ENCODE assay signal across 10 cellular contexts in genomic region chr6:163585932-163586437, GRCh38.
DNase-seq lines count a peak whose midpoint lies in the region; ATAC-seq, FAIRE-seq and TF ChIP-seq lines count a peak whose summit lies in the region.
"Had no signal": no experiment of that assay in that cellular context is flagged by ENCODE, and none has a peak within 500 bp of the region (broad histone marks: within the 10 kb centered on the region; RNA-seq: fewer than 3 reads in every experiment).

No MANE protein-coding gene starts in this region.

- no peaks in the 10 kb centered on the region for H3K4me1 Mint-ChIP-seq in T-cell
- peaks cover 5% of the 10 kb centered on the region for H3K4me1 Mint-ChIP-seq in activated T-cell treated with anti-CD3 and anti-CD28 coated beads, Interleukin-2, amount 50 U/mL, for 24 hours (ENCODE audit: low read depth)

- no peaks in the 10 kb centered on the region for H3K27me3 ChIP-seq in MG63
- no peaks in the 10 kb centered on the region for H3K27me3 ChIP-seq in brain microvascular endothelial cell (replicated peaks)
- no peaks in the 10 kb centered on the region for H3K27me3 ChIP-seq in HepG2 (ENCODE audit: control insufficient read depth in 1 of 2, insufficient read depth in 2 of 2, low read length in 2 of 2)

- H4K20me1 ChIP-seq in HepG2 (ENCODE audit: insufficient read depth, low read length): no peaks in the 10 kb centered on the region

- H3K36me3 ChIP-seq in MG63 (peaks cover 6% of the 10 kb centered on the region), brain microvascular endothelial cell (replicated peaks) (no peaks in the 10 kb centered on the region), HepG2 (replicated peaks in 1 of 2; ENCODE audit: control insufficient read depth in 1 of 2, insufficient read depth in 2 of 2, low read length in 2 of 2) (no peaks in the 10 kb centered on the region)

- peaks cover 7 to 15% of the 10 kb centered on the region in 2 donors for H3K27me3 Mint-ChIP-seq in T-cell
- H3K27me3 Mint-ChIP-seq in activated T-cell treated with anti-CD3 and anti-CD28 coated beads, Interleukin-2, amount 50 U/mL, for 24 hours: peaks cover 20% of the 10 kb centered on the region

- H3K27ac Mint-ChIP-seq in T-cell: no peak overlapping the region
- no peak overlapping the region for H3K27ac Mint-ChIP-seq in activated T-cell treated with anti-CD3 and anti-CD28 coated beads, Interleukin-2, amount 50 U/mL, for 24 hours
- H3K27ac Mint-ChIP-seq: CD4-positive, alpha-beta T cell had no signal

- CTCF ChIA-PET in HepG2 (lab: Yijun Ruan, JAX; ENCODE audit: low intra/inter-chr PET ratio, low total read pairs) (no interaction called here), T-cell (lab: Charles Lee) (no interaction called here)

- peak overlapping the region; percentile 67 for H3K27ac ChIP-seq in brain microvascular endothelial cell
- H3K27ac ChIP-seq in HepG2 (ENCODE audit: extremely low read length, insufficient read depth, low read length): no peak overlapping the region

- WGBS in HepG2 (ENCODE audit: low lambda C conversion rate): 47% methylated on average over 8 of the region's 8 CpGs

- intact Hi-C loops in HepG2 (cut with micrococcal nuclease; ENCODE audit: unreplicated experiment): no loop called here

- TF ChIP-seq POLR2A in HepG2 (IDR thresholded peaks at IDR 0.05; ENCODE audit: insufficient read depth in 1 of 2, low read depth in 2 of 2, low read length in 2 of 2): no peak

- in situ Hi-C loops in ACHN (cut with HindIII; ENCODE audit: low pct_ligation_motif_present, low pct_unique_long_range_greater_than_20kb, low sequenced_read_pairs) (no loop called here), brain microvascular endothelial cell (cut with HindIII; ENCODE audit: low pct_ligation_motif_present, low sequenced_read_pairs) (no loop called here), HepG2 (cut with HindIII; ENCODE audit: extremely low pct_ligation_motif_present, low pct_unique_long_range_greater_than_20kb) (no loop called here)

- H3K4me3 ChIP-seq in MG63: no peak overlapping the region
- H3K4me3 ChIP-seq in brain microvascular endothelial cell (ENCODE audit: low read depth, low read length): no peak overlapping the region
- no peak overlapping the region for H3K4me3 ChIP-seq in HepG2 (replicated peaks in 1 of 3; ENCODE audit: insufficient read depth in 1 of 3, low read depth in 2 of 3, low read length in 3 of 3)

- H3K4me3 Mint-ChIP-seq in T-cell: no peak overlapping the region
- H3K4me3 Mint-ChIP-seq in activated T-cell treated with anti-CD3 and anti-CD28 coated beads, Interleukin-2, amount 50 U/mL, for 24 hours: no peak overlapping the region
- H3K4me3 Mint-ChIP-seq: CD4-positive, alpha-beta T cell had no signal

- no peak for TF ChIP-seq CTCF in brain microvascular endothelial cell (IDR thresholded peaks at IDR 0.05; ENCODE audit: low read depth, low read length, missing control alignments)
- TF ChIP-seq CTCF in HepG2 (CRISPR knock-in tag; IDR thresholded peaks at IDR 0.05): no peak

- POLR2A ChIA-PET in HepG2 (lab: Yijun Ruan, JAX): no interaction called here
- POLR2A ChIA-PET in T-cell (lab: Charles Lee): interaction anchor here in 1 of 2 donors (0.6 kb wide), 1 partner anchor 1413 kb away, joined by 3 read pairs; no protein-coding TSS in a partner anchor

- no peak for TF ChIP-seq EP300 in HepG2 (IDR thresholded peaks at IDR 0.05; ENCODE audit: low read depth in 2 of 2, low read length in 2 of 2)
- no peak for TF ChIP-seq EP300 in HepG2 (CRISPR knock-in tag; IDR thresholded peaks at IDR 0.05; ENCODE audit: borderline replicate concordance)

- no TSS peak for BruUV-seq in HepG2 (replicated peaks; lab: Mats Ljungman, UMichigan)

- H3K9me3 Mint-ChIP-seq in T-cell: peaks cover 1 to 8% (median 2%) of the 10 kb centered on the region in 3 donors
- H3K9me3 Mint-ChIP-seq in activated T-cell treated with anti-CD3 and anti-CD28 coated beads, Interleukin-2, amount 50 U/mL, for 24 hours: peaks cover 11% of the 10 kb centered on the region

- H3K4me2 ChIP-seq in HepG2 (ENCODE audit: low read depth, low read length): no peak overlapping the region

- no peaks in the 10 kb centered on the region for H3K36me3 Mint-ChIP-seq in T-cell
- no peaks in the 10 kb centered on the region for H3K36me3 Mint-ChIP-seq in activated T-cell treated with anti-CD3 and anti-CD28 coated beads, Interleukin-2, amount 50 U/mL, for 24 hours (ENCODE audit: low read depth)

- ATAC-seq in HepG2: peak; percentile 24; the same call in 2 of the 3 replicates
- no peak for ATAC-seq in T-cell (replicated peaks in 1 of 4)
- ATAC-seq in GM19397 (IDR thresholded peaks at IDR 0.05; ENCODE audit: unreplicated experiment): no peak

- no peaks in the 10 kb centered on the region for H3K79me2 ChIP-seq in HepG2 (ENCODE audit: insufficient read depth, low read length)

- H3K9me3 ChIP-seq in MG63 (peaks cover 12% of the 10 kb centered on the region), HepG2 (ENCODE audit: low read length) (no peaks in the 10 kb centered on the region)

- peaks cover 6% of the 10 kb centered on the region for H3K4me1 ChIP-seq in HepG2 (ENCODE audit: insufficient read depth, low read length)

- no peak overlapping the region for H3K9ac ChIP-seq in HepG2 (ENCODE audit: insufficient read depth, low read depth, low read length)

- no peak overlapping the region for H2AFZ ChIP-seq in HepG2 (ENCODE audit: low read length)

- peak; percentile 70 for DNase-seq in ACHN
- peak; percentile 81 for DNase-seq in MG63
- peak; percentile 95 for DNase-seq in brain microvascular endothelial cell
- DNase-seq in HepG2 (ENCODE audit: low spot score): no peak
- DNase-seq in RPMI8226: no peak
- no peak for DNase-seq in T-cell
- no peak for DNase-seq in activated T-cell treated with anti-CD3 and anti-CD28 coated beads, Interleukin-2, amount 50 U/mL, for 24 hours
- DNase-seq: CD4-positive, alpha-beta T cell; NCI-H1092 had no signal

- no peak for FAIRE-seq in HepG2 (lab: Jason Lieb, UNC)

- TF ChIP-seq RAD21 in HepG2 (CRISPR knock-in tag; IDR thresholded peaks at IDR 0.05): no peak

TF ChIP-seq in HepG2, 621 proteins besides CTCF, POLR2A, EP300 and RAD21:
- TF ChIP-seq FOSL2 (CRISPR knock-in tag; IDR thresholded peaks at IDR 0.05): peak; percentile 82
- no peak for TF ChIP-seq HES4 (CRISPR knock-in tag; IDR thresholded peaks at IDR 0.05; ENCODE audit: borderline replicate concordance)
- TF ChIP-seq TP53 (CRISPR knock-in tag; conservative IDR thresholded peaks at IDR 0.05): no peak
- TF ChIP-seq SMARCE1 (IDR thresholded peaks at IDR 0.05; ENCODE audit: borderline replicate concordance): no peak
- TF ChIP-seq CEBPB (IDR thresholded peaks at IDR 0.05; ENCODE audit: borderline replicate concordance, low read depth, low read length): 0 out of 2 replicates have a peak, but pooled peaks have one; percentile 15
- TF ChIP-seq MIXL1 (CRISPR knock-in tag; IDR thresholded peaks at IDR 0.05): no peak
- no peak for TF ChIP-seq ZNF784 (CRISPR knock-in tag; IDR thresholded peaks at IDR 0.05; ENCODE audit: borderline replicate concordance)

Comparison
In these comparisons a context has a peak if more than half of its experiments do, and no peak if none do; other contexts are left out.
1. DNase-seq: peak in ACHN (single experiment), MG63 (single experiment) and brain microvascular endothelial cell (single experiment); none in HepG2 (single experiment), RPMI8226 (single experiment), T-cell (0 of 34) and activated T-cell treated with anti-CD3 and anti-CD28 coated beads, Interleukin-2, amount 50 U/mL, for 24 hours (single experiment).